13 cellular contexts compared by ENCODE assay signal in genomic region chrX:9940397-9940796, GRCh38. TPM values are rescaled to one million over a fixed set of nuclear protein-coding genes. Genes with fewer than 3 reads are reported as not detected.
A peak's percentile ranks its signal among the peaks of the same experiment; 100 is the strongest.
DNase-seq lines count a peak whose midpoint lies in the region; ATAC-seq, FAIRE-seq and TF ChIP-seq lines count a peak whose summit lies in the region.
"Had no signal": no experiment of that assay in that cellular context is flagged by ENCODE, and none has a peak within 500 bp of the region (broad histone marks: within the 10 kb centered on the region; RNA-seq: fewer than 3 reads in every experiment).

No MANE protein-coding gene starts in this region.

- H3K36me3 ChIP-seq in breast epithelium: no peaks in the 10 kb centered on the region
- H3K36me3 ChIP-seq in OCI-LY7 (ENCODE audit: insufficient read depth, low read length): no peaks in the 10 kb centered on the region
- H3K36me3 ChIP-seq in heart right ventricle: no peaks in the 10 kb centered on the region

- no peak overlapping the region for H2AFZ ChIP-seq in OCI-LY7 (ENCODE audit: low read length)

- H3K79me2 ChIP-seq in OCI-LY7 (ENCODE audit: insufficient read depth, low read depth, low read length): no peaks in the 10 kb centered on the region

- no peak for ATAC-seq in heart right ventricle
- ATAC-seq: lower lobe of right lung, right cardiac atrium had no signal

- POLR2A ChIA-PET in MCF 10A (lab: Yijun Ruan, JAX): interaction anchor here (0.6 to 0.8 kb wide), 2 partner anchors 8 to 42 kb away, joined by 3 read pairs; no protein-coding TSS in a partner anchor
- POLR2A ChIA-PET in OCI-LY7 (lab: Charles Lee): no interaction called here

- H3K27me3 ChIP-seq in breast epithelium: peaks cover 0 to 12% of the 10 kb centered on the region in 2 donors
- peaks cover 0 to 18% (median 0%) of the 10 kb centered on the region in 7 donors for H3K27me3 ChIP-seq in heart right ventricle
- H3K27me3 ChIP-seq: esophagus muscularis mucosa had no signal

- H3K4me2 ChIP-seq in OCI-LY7 (ENCODE audit: low read length): no peak overlapping the region
- H3K4me2 ChIP-seq: SK-N-SH had no signal

- H4K20me1 ChIP-seq in OCI-LY7 (ENCODE audit: insufficient read depth, low read length): no peaks in the 10 kb centered on the region

- intact Hi-C loops in MCF 10A (cut with micrococcal nuclease) (no loop called here), breast epithelium (cut with DNase I; ENCODE audit: low total_unique reads) (no loop called here), OCI-LY7 (cut with micrococcal nuclease; ENCODE audit: unreplicated experiment) (no loop called here), heart right ventricle (cut with DNase I) (no loop called here)

- no peaks in the 10 kb centered on the region for H3K4me1 Mint-ChIP-seq in MCF 10A (ENCODE audit: insufficient read depth, unreplicated experiment)

- DNase-seq in MCF 10A (ENCODE audit: unreplicated experiment): peak; percentile 95
- no peak for DNase-seq in breast epithelium (ENCODE audit: low spot score in 2 of 2)
- DNase-seq in SK-N-DZ (ENCODE audit: low spot score): peak; percentile 2
- peak; percentile 59 for DNase-seq in fibroblast of pulmonary artery (ENCODE audit: low read depth)
- DNase-seq in urothelium cell line (ENCODE audit: low spot score): peak; percentile 74
- no peak for DNase-seq in OCI-LY7 (ENCODE audit: low spot score)
- no peak for DNase-seq in GM10266 (ENCODE audit: extremely low spot score)
- DNase-seq in heart right ventricle: no peak
- DNase-seq: lower lobe of right lung, right cardiac atrium, SK-N-SH had no signal

- FAIRE-seq in urothelium cell line (lab: Jason Lieb, UNC): no peak

- no peak overlapping the region for H3K27ac Mint-ChIP-seq in MCF 10A (ENCODE audit: low read depth, unreplicated experiment)
- H3K27ac Mint-ChIP-seq: activated naive CD8-positive, alpha-beta T cell had no signal

- no TSS peak for BruUV-seq in MCF 10A (replicated peaks; lab: Mats Ljungman, UMichigan)
- BruUV-seq in OCI-LY7 (replicated peaks; lab: Mats Ljungman, UMichigan): no TSS peak

- no peak for TF ChIP-seq CTCF in MCF 10A (IDR thresholded peaks at IDR 0.05; ENCODE audit: unreplicated experiment)
- no peak for TF ChIP-seq CTCF in breast epithelium (IDR thresholded peaks at IDR 0.05)
- TF ChIP-seq CTCF in fibroblast of pulmonary artery (IDR thresholded peaks at IDR 0.05; ENCODE audit: low read length, missing control alignments): no peak
- no peak for TF ChIP-seq CTCF in OCI-LY7 (conservative IDR thresholded peaks at IDR 0.05; ENCODE audit: low read length)
- no peak for TF ChIP-seq CTCF in GM10266 (IDR thresholded peaks at IDR 0.05; ENCODE audit: control insufficient read depth, insufficient read depth, low read depth, missing control alignments)
- no peak for TF ChIP-seq CTCF in heart right ventricle (IDR thresholded peaks at IDR 0.05)

- 80 to 98% methylated on average over 13 of the region's 13 CpGs for WGBS in heart right ventricle, 2 donors

- H3K27me3 Mint-ChIP-seq in MCF 10A (ENCODE audit: insufficient read depth, unreplicated experiment): no peaks in the 10 kb centered on the region

- H3K4me3 Mint-ChIP-seq in MCF 10A (ENCODE audit: unreplicated experiment): no peak overlapping the region
- H3K4me3 Mint-ChIP-seq: activated naive CD8-positive, alpha-beta T cell had no signal

- H3K27ac ChIP-seq in breast epithelium (no peak overlapping the region), OCI-LY7 (ENCODE audit: low read depth, low read length, poor library complexity, severe bottlenecking) (no peak overlapping the region), heart right ventricle (no peak overlapping the region)
- H3K27ac ChIP-seq: esophagus muscularis mucosa, lower lobe of right lung had no signal

- H3K9me3 Mint-ChIP-seq in MCF 10A (ENCODE audit: unreplicated experiment): peaks cover 7% of the 10 kb centered on the region

- no peak for TF ChIP-seq POLR2A in breast epithelium (IDR thresholded peaks at IDR 0.05)

- H3K36me3 Mint-ChIP-seq in MCF 10A (ENCODE audit: insufficient read depth, unreplicated experiment): peaks cover 4% of the 10 kb centered on the region
- H3K36me3 Mint-ChIP-seq: activated naive CD8-positive, alpha-beta T cell had no signal

- no peaks in the 10 kb centered on the region for H3K9me2 ChIP-seq in OCI-LY7 (ENCODE audit: insufficient read depth, low read length)
- H3K9me2 ChIP-seq: SK-N-SH had no signal

- no peak overlapping the region for H3K4me3 ChIP-seq in breast epithelium
- H3K4me3 ChIP-seq in fibroblast of pulmonary artery (replicated peaks; ENCODE audit: low read depth, low read length): no peak overlapping the region
- no peak overlapping the region for H3K4me3 ChIP-seq in OCI-LY7 (ENCODE audit: low read depth, low read length, poor library complexity, severe bottlenecking)
- H3K4me3 ChIP-seq in heart right ventricle: no peak overlapping the region
- H3K4me3 ChIP-seq: esophagus muscularis mucosa, lower lobe of right lung had no signal

- CTCF ChIA-PET in MCF 10A (lab: Yijun Ruan, JAX) (interaction anchor here (0.6 to 1.0 kb wide), 3 partner anchors 10 to 77 kb away, joined by 3 read pairs; no protein-coding TSS in a partner anchor), OCI-LY7 (lab: Charles Lee; ENCODE audit: unreplicated experiment) (no interaction called here)

- no peaks in the 10 kb centered on the region for H3K9me3 ChIP-seq in breast epithelium
- H3K9me3 ChIP-seq in OCI-LY7 (ENCODE audit: low read length): no peaks in the 10 kb centered on the region
- H3K9me3 ChIP-seq in heart right ventricle: no peaks in the 10 kb centered on the region
- H3K9me3 ChIP-seq: esophagus muscularis mucosa, lower lobe of right lung, SK-N-SH had no signal

- H3K4me1 ChIP-seq in breast epithelium (no peaks in the 10 kb centered on the region), OCI-LY7 (ENCODE audit: insufficient read depth, low read length, poor library complexity, severe bottlenecking) (no peaks in the 10 kb centered on the region), heart right ventricle (no peaks in the 10 kb centered on the region)
- H3K4me1 ChIP-seq: esophagus muscularis mucosa, lower lobe of right lung had no signal

RNA-seq across cellular contexts. Expression of gene CLDN34, which starts 26.8 kb away (rescaled TPM):
- total RNA-seq in MCF 10A (2022) (not detected in 2 replicates), breast epithelium (under 1 TPM in 1 of 3 donors, not detected in 2; 0.98 TPM), OCI-LY7 (2022) (not detected in 2 replicates), heart right ventricle (not detected)
- not detected in 2 replicates for polyA plus RNA-seq in SK-N-DZ (2014; cell fraction: cytosol; rRNA removed)
- polyA plus RNA-seq in SK-N-DZ (2014; cell fraction: nucleus; rRNA removed): not detected in 2 replicates
- not detected in 2 replicates for total RNA-seq in OCI-LY7 (2014; rRNA removed; shearing (Covaris generic))
- polyA plus RNA-seq in heart right ventricle: not detected
- polyA plus RNA-seq: right cardiac atrium, SK-N-SH had no signal

Comparison
In these comparisons a context has a peak if more than half of its experiments do, and no peak if none do; other contexts are left out.
1. DNase-seq: peak in MCF 10A (single experiment), SK-N-DZ (single experiment), fibroblast of pulmonary artery (single experiment) and urothelium cell line (single experiment); none in breast epithelium (0 of 2), OCI-LY7 (single experiment), GM10266 (single experiment) and heart right ventricle (0 of 2).